Comparison of ENCODE assay signal across 9 cellular contexts in the genomic region with DNA sequence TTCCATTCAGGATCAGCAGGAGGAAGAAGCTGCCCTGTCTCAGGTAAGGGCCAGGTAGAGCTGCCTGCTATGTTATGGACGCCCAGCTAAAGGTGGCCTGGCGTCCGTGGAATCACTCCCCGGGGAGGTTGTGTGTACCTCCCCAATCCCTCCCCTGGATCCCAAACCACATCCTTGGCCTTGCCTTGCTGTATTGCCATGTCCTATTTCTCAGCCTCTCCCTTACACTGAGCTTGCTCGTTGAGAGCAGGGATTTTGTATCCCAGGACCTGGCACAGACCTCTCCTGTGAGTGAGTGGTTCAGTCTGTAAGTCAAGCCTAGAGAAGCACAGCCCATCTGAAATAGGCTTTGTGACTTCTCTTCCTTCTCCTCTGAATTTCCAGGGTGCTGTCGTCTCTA. TPM values are rescaled to one million over a fixed set of nuclear protein-coding genes. Genes with fewer than 3 reads are reported as not detected.
DNase-seq lines count a peak whose midpoint lies in the region; TF ChIP-seq lines count a peak whose summit lies in the region.
"Had no signal": no experiment of that assay in that cellular context is flagged by ENCODE, and none has a peak within 500 bp of the region (broad histone marks: within the 10 kb centered on the region; RNA-seq: fewer than 3 reads in every experiment).

No MANE protein-coding gene starts in this region.

- no peak for TF ChIP-seq CTCF in tibial artery (IDR thresholded peaks at IDR 0.05)

- H3K9me3 ChIP-seq in NT2/D1 (ENCODE audit: insufficient read depth, low read length) (no peaks in the 10 kb centered on the region), ectodermal cell (ENCODE audit: control insufficient read depth, low read length) (no peaks in the 10 kb centered on the region), muscle layer of duodenum (ENCODE audit: control insufficient read depth in 1 of 2, low read length in 2 of 2) (no peaks in the 10 kb centered on the region), tibial artery (no peaks in the 10 kb centered on the region)

- H3K4me1 ChIP-seq in NT2/D1 (ENCODE audit: insufficient read depth, insufficient read length) (peaks cover 21% of the 10 kb centered on the region), ectodermal cell (ENCODE audit: control insufficient read depth, insufficient read depth, low read length) (peaks cover 55% of the 10 kb centered on the region), muscle layer of duodenum (ENCODE audit: control insufficient read depth in 1 of 2, insufficient read depth in 2 of 2, low read length in 2 of 2) (peaks cover 0 to 10% of the 10 kb centered on the region in 2 donors), tibial artery (peaks cover 0 to 62% (median 56%) of the 10 kb centered on the region in 4 donors)

- peak overlapping the region; percentile 53 for H3K9ac ChIP-seq in NT2/D1 (ENCODE audit: insufficient read length, low read depth)

- no peaks in the 10 kb centered on the region for H3K27me3 ChIP-seq in NT2/D1 (ENCODE audit: insufficient read depth, insufficient read length)
- H3K27me3 ChIP-seq in ectodermal cell (ENCODE audit: control insufficient read depth, insufficient read depth, low read length, poor library complexity, severe bottlenecking): no peaks in the 10 kb centered on the region
- H3K27me3 ChIP-seq in muscle layer of duodenum (ENCODE audit: low read depth, low read length): no peaks in the 10 kb centered on the region
- H3K27me3 ChIP-seq in tibial artery: no peaks in the 10 kb centered on the region

- WGBS in ectodermal cell, 2 experiments: 90 to 91% methylated on average over 5 to 6 of the region's 6 CpGs

- H3K4me3 ChIP-seq in NT2/D1 (ENCODE audit: insufficient read length, low read depth) (no peak overlapping the region), ectodermal cell (ENCODE audit: insufficient read depth, low read depth, low read length) (no peak overlapping the region), muscle layer of duodenum (ENCODE audit: low read depth in 1 of 2, low read length in 2 of 2) (no peak overlapping the region), tibial artery (no peak overlapping the region)

- peaks cover 30% of the 10 kb centered on the region for H3K36me3 ChIP-seq in NT2/D1 (ENCODE audit: insufficient read depth, insufficient read length, low read length)
- peaks cover 5% of the 10 kb centered on the region for H3K36me3 ChIP-seq in ectodermal cell (ENCODE audit: control insufficient read depth, insufficient read depth, low read length)
- peaks cover 0 to 8% of the 10 kb centered on the region in 2 donors for H3K36me3 ChIP-seq in muscle layer of duodenum (ENCODE audit: control insufficient read depth in 1 of 2, insufficient read depth in 2 of 2, low read length in 2 of 2)
- H3K36me3 ChIP-seq in tibial artery: no peaks in the 10 kb centered on the region

- intact Hi-C loops in tibial artery (cut with DNase I; ENCODE audit: low total_unique reads): no loop called here

- H3K27ac ChIP-seq in ectodermal cell (ENCODE audit: insufficient read depth, low read depth, low read length, poor library complexity, severe bottlenecking): peak overlapping the region; percentile 93
- peak overlapping the region; percentile 40 for H3K27ac ChIP-seq in muscle layer of duodenum (ENCODE audit: low read length)
- H3K27ac ChIP-seq in tibial artery: peak overlapping the region; percentile 89 to 94

- DNase-seq in NT2/D1 (ENCODE audit: low read depth, low spot score): no peak
- no peak for DNase-seq in tibial artery
- DNase-seq in activated naive CD4-positive, alpha-beta T cell treated with anti-CD3 and anti-CD28 coated beads, Interleukin-2, amount 50 U/mL, for 16 hours: no peak
- no peak for DNase-seq in HPDE6-E6E7 (ENCODE audit: extremely low spot score)
- DNase-seq in NCI-H446 (lab: John Stamatoyannopoulos, UW): no peak
- DNase-seq in NCI-H1436 treated with DMSO at 0.1 percent for 48 hours (lab: John Stamatoyannopoulos, UW): no peak
- DNase-seq: DMS 273 treated with DMSO at 0.1 percent for 48 hours had no signal

RNA-seq across cellular contexts. Expression of a gene that starts 53.9 kb away (rescaled TPM):
- 11.7 TPM for polyA plus RNA-seq in ectodermal cell (2013, experiment 1 of 4)
- 10.9 TPM for polyA plus RNA-seq in ectodermal cell (2013, experiment 2 of 4)
- polyA plus RNA-seq in ectodermal cell (2013, experiment 3 of 4): 10.1 TPM
- 10.4 TPM for polyA plus RNA-seq in ectodermal cell (2013, experiment 4 of 4)

Comparison
In these comparisons a context has a peak if more than half of its experiments do, and no peak if none do; other contexts are left out.
1. H3K27ac ChIP-seq: peak in every context shown above with its lines; median percentile 93 in ectodermal cell; 92 in tibial artery; 40 in muscle layer of duodenum.